8 cellular contexts compared by ENCODE assay signal in the genomic region with DNA sequence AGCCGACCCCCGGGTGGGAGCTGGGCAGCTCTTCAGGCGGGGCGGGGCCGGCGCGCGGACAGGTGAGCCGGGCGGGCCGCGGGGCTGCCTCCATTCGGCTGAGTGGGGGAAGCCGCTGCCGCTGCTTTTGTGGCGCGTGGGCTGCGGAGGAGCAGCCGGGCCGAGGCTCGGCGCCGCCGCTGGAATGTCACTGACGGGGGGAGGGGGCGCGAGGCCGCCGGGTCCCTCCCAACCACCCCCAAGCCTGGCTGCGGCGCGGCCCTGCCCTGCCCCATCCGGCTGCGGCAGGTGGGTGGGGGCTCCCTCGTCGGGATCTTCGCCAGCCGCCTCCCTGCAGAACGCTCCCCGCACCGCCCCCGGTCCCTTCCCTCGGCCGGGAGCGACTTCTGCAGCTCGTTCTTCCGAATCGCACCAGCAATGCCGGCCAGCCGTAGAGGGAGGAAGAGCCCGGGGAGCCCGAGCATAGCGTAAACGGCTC. TPM values are rescaled to one million over a fixed set of nuclear protein-coding genes. Genes with fewer than 3 reads are reported as not detected.
DNase-seq lines count a peak whose midpoint lies in the region; ATAC-seq, FAIRE-seq and TF ChIP-seq lines count a peak whose summit lies in the region.

No MANE protein-coding gene starts in this region.

- H3K4me1 Mint-ChIP-seq in activated CD4-positive, alpha-beta T cell treated with anti-CD3 and anti-CD28 coated beads for 36 hours = peaks cover 37% of the 10 kb centered on the region
- H3K4me1 Mint-ChIP-seq in osteocyte (ENCODE audit: unreplicated experiment) = peaks cover 40% of the 10 kb centered on the region

- peaks cover 2% of the 10 kb centered on the region for H3K36me3 Mint-ChIP-seq in activated CD4-positive, alpha-beta T cell treated with anti-CD3 and anti-CD28 coated beads for 36 hours (ENCODE audit: low read depth)
- peaks cover 1% of the 10 kb centered on the region for H3K36me3 Mint-ChIP-seq in osteocyte (ENCODE audit: unreplicated experiment)

- no peak for TF ChIP-seq CTCF in osteocyte (IDR thresholded peaks at IDR 0.05)

- no peaks in the 10 kb centered on the region for H3K27me3 Mint-ChIP-seq in activated CD4-positive, alpha-beta T cell treated with anti-CD3 and anti-CD28 coated beads for 36 hours
- no peaks in the 10 kb centered on the region for H3K27me3 Mint-ChIP-seq in osteocyte (ENCODE audit: unreplicated experiment)

- CTCF ChIA-PET in activated CD4-positive, alpha-beta T cell treated with anti-CD3 and anti-CD28 coated beads for 36 hours (lab: Charles Lee) = interaction anchor here (0.6 to 1.1 kb wide), 4 partner anchors 27 to 117 kb away, joined by 3 to 4 read pairs (median 4); a partner anchor contains a TSS

- DNase-seq in activated CD4-positive, alpha-beta T cell treated with anti-CD3 and anti-CD28 coated beads for 36 hours = peak; percentile 71
- no peak for DNase-seq in activated CD4-positive, alpha-beta T cell treated with anti-CD3 and anti-CD28 coated beads, Interleukin-2, amount 50 U/mL, for 1 hour
- DNase-seq in NCI-H1105 treated with DMSO at 0.1 percent for 48 hours (lab: John Stamatoyannopoulos, UW) = peak; percentile 50
- DNase-seq in activated T-helper 1 cell treated with anti-CD3 and anti-CD28 coated beads, Interleukin-2, amount 50 U/mL, for 16 hours (ENCODE audit: low read depth in 1 of 2, low spot score in 1 of 2) = peak; percentile 8 to 45
- DNase-seq in Right ventricle myocardium superior = peak; percentile 72
- peak; percentile 86 for DNase-seq in osteocyte (ENCODE audit: extremely low spot score, unreplicated experiment)
- DNase-seq in urothelium cell line (ENCODE audit: low spot score) = peak; percentile 66

- H3K4me3 Mint-ChIP-seq in activated CD4-positive, alpha-beta T cell treated with anti-CD3 and anti-CD28 coated beads for 36 hours = no peak overlapping the region
- no peak overlapping the region for H3K4me3 Mint-ChIP-seq in osteocyte (ENCODE audit: unreplicated experiment)

- no peaks in the 10 kb centered on the region for H3K9me3 Mint-ChIP-seq in activated CD4-positive, alpha-beta T cell treated with anti-CD3 and anti-CD28 coated beads for 36 hours (ENCODE audit: low read depth)
- no peaks in the 10 kb centered on the region for H3K9me3 Mint-ChIP-seq in osteocyte (ENCODE audit: unreplicated experiment)

- no peak for FAIRE-seq in urothelium cell line (lab: Jason Lieb, UNC)

- ATAC-seq in activated CD4-positive, alpha-beta T cell treated with anti-CD3 and anti-CD28 coated beads for 36 hours = peak; percentile 14
- ATAC-seq in HG02571 (IDR thresholded peaks at IDR 0.05; ENCODE audit: unreplicated experiment) = peak; percentile 29
- peak; percentile 33 for ATAC-seq in Right ventricle myocardium superior (ENCODE audit: poor library complexity)

- no peak overlapping the region for H3K27ac Mint-ChIP-seq in activated CD4-positive, alpha-beta T cell treated with anti-CD3 and anti-CD28 coated beads for 36 hours
- H3K27ac Mint-ChIP-seq in osteocyte (ENCODE audit: unreplicated experiment) = no peak overlapping the region

- intact Hi-C loops in activated CD4-positive, alpha-beta T cell treated with anti-CD3 and anti-CD28 coated beads for 36 hours (cut with DNase I, micrococcal nuclease) = loop anchor here (1.0 to 5.0 kb wide), 25 partner anchors 35 to 570 kb away; a partner anchor contains a TSS
- intact Hi-C loops in Right ventricle myocardium superior (cut with DNase I) = loop anchor here (5.0 kb wide), 1 partner anchor 95 kb away; a partner anchor contains a TSS

- POLR2A ChIA-PET in activated CD4-positive, alpha-beta T cell treated with anti-CD3 and anti-CD28 coated beads for 36 hours (lab: Charles Lee) = interaction anchor here (0.9 to 2.2 kb wide), 7 partner anchors 13 to 475 kb away, joined by 3 to 13 read pairs (median 4); a partner anchor contains a TSS

RNA-seq across cellular contexts. Expression of a gene that starts 0.4 kb away (rescaled TPM):
- total RNA-seq in activated CD4-positive, alpha-beta T cell treated with anti-CD3 and anti-CD28 coated beads for 36 hours = 100 to 1,000 TPM; 192 to 269 TPM
- total RNA-seq in Right ventricle myocardium superior (203 TPM), osteocyte (355 and 365 TPM in 2 replicates)

RNA-seq across cellular contexts. Expression of a gene that starts 48.3 kb away (rescaled TPM):
- 10 to 100 TPM; 52.5 to 54.4 TPM for total RNA-seq in activated CD4-positive, alpha-beta T cell treated with anti-CD3 and anti-CD28 coated beads for 36 hours
- total RNA-seq in Right ventricle myocardium superior = 18.7 TPM
- total RNA-seq in osteocyte = 17.2 and 17.4 TPM in 2 replicates
